ENCODE assay signal across 1 cellular context in genomic region chr5:89546658-89547057, GRCh38.
TF ChIP-seq lines count a peak whose summit lies in the region.

No MANE protein-coding gene starts in this region.

TF ChIP-seq in GM23338, 12 proteins besides CTCF, POLR2A, EP300 and RAD21 (continued from another document):
- TF ChIP-seq ZNF462 (CRISPR knock-in tag; IDR thresholded peaks at IDR 0.05) (no peak), POLR2AphosphoS5 (IDR thresholded peaks at IDR 0.05; ENCODE audit: low read depth) (no peak), STAT1 (IDR thresholded peaks at IDR 0.05; ENCODE audit: unreplicated experiment) (no peak)
